Comparison of ENCODE assay signal across 27 cellular contexts in genomic region chr6:119083007-119083406, GRCh38.
"Had no signal": no experiment of that assay in that cellular context is flagged by ENCODE, and none has a peak within 500 bp of the region (broad histone marks: within the 10 kb centered on the region; RNA-seq: fewer than 3 reads in every experiment).

No MANE protein-coding gene starts in this region.

- ATAC-seq: left colon; left lung; mucosa of descending colon; naive thymus-derived CD4-positive, alpha-beta T cell; natural killer cell treated with Interleukin-12 subunit alpha and Interleukin-12 subunit beta and Interleukin-15 and Interleukin-18, amount 100 ng/mL, for 72 hours; pancreas; right cardiac atrium; stimulated activated effector memory CD8-positive, alpha-beta T cell treated with anti-CD3 and anti-CD28 coated beads, Interleukin-12 subunit alpha, Interleukin-12 subunit beta, amount 100 ng/mL, for 72 hours had no signal

- DNase-seq: hypothalamus; immature natural killer cell; kidney; left colon; left lung; midbrain; mucosa of descending colon; naive thymus-derived CD4-positive, alpha-beta T cell; nucleus accumbens; pancreas; posterior cingulate gyrus; retina; right cardiac atrium; sigmoid colon; small intestine; spleen; stimulated activated CD4-positive, alpha-beta T cell treated with anti-CD3 and anti-CD28 coated beads, Interleukin-4, amount 100 ng/mL, for 24 hours; stimulated activated naive CD4-positive, alpha-beta T cell; tibial artery; uterus had no signal

- FAIRE-seq: islet of Langerhans, kidney, pancreas, small intestine had no signal

- H3K4me3 ChIP-seq: left lung, lung, mucosa of descending colon, pancreas, prostate gland, sigmoid colon, spleen, suprapubic skin, thoracic aorta, tibial artery, uterus had no signal

- H3K27ac ChIP-seq: left lung, pancreas, prostate gland, sigmoid colon, spleen, suprapubic skin, thoracic aorta, tibial artery, uterus had no signal

- H3K36me3 ChIP-seq: left lung, pancreas, prostate gland, sigmoid colon, spleen, suprapubic skin, thoracic aorta, tibial artery, uterus had no signal

- H3K9me3 ChIP-seq: pancreas, prostate gland, sigmoid colon, suprapubic skin, thoracic aorta, tibial artery, uterus had no signal

- H3K27me3 ChIP-seq: pancreas, sigmoid colon, suprapubic skin, tibial artery, uterus had no signal

- H3K4me1 ChIP-seq: left lung, prostate gland had no signal
